Comparison of ENCODE assay signal across 8 cellular contexts in genomic region chr12:120903818-120904773, GRCh38. TPM values are rescaled to one million over a fixed set of nuclear protein-coding genes. Genes with fewer than 3 reads are reported as not detected.
A peak's percentile ranks its signal among the peaks of the same experiment; 100 is the strongest.
DNase-seq lines count a peak whose midpoint lies in the region; ATAC-seq and TF ChIP-seq lines count a peak whose summit lies in the region.

Gene SPPL3, minus strand, starts transcription at chr12:120904358. Its CDS starts 491 bp downstream, at chr12:120903867.

- peak within 1 kb of the TSS; percentile 85 to 92 for H3K27ac ChIP-seq in mucosa of rectum (ENCODE audit: low read depth in 2 of 2, low read length in 2 of 2)

- peak; percentile 78 for DNase-seq in DMS114 treated with DMSO at 0.1 percent for 48 hours (lab: John Stamatoyannopoulos, UW; ENCODE audit: unreplicated experiment)
- peak; percentile 81 for DNase-seq in Jurkat, Clone E6-1 (ENCODE audit: low read depth, low spot score)
- DNase-seq in OCI-M1 (lab: John Stamatoyannopoulos, UW) = peak; percentile 95
- DNase-seq in activated T-cell treated with anti-CD3 and anti-CD28 coated beads, Interleukin-2, amount 50 U/mL, for 1 hour = peak; percentile 95
- no peak for DNase-seq in epithelial cell of proximal tubule (ENCODE audit: low read depth)
- peak; percentile 94 for DNase-seq in stimulated activated CD8-positive, alpha-beta memory T cell treated with anti-CD3 and anti-CD28 coated beads, Interleukin-4, amount 100 ng/mL, for 24 hours (ENCODE audit: low read depth)

- H3K4me1 ChIP-seq in mucosa of rectum (ENCODE audit: control insufficient read depth in 2 of 2, insufficient read depth in 2 of 2, low read length in 2 of 2) = peaks cover 10 to 14% of the 10 kb centered on the region in 2 donors

- TF ChIP-seq CTCF in epithelial cell of proximal tubule (conservative IDR thresholded peaks at IDR 0.05; ENCODE audit: low read depth, low read length) = no peak

- peak within 1 kb of the TSS; percentile 86 for H3K4me3 ChIP-seq in Jurkat, Clone E6-1 (ENCODE audit: low read length)
- H3K4me3 ChIP-seq in epithelial cell of proximal tubule (ENCODE audit: low read depth, low read length) (peak within 1 kb of the TSS; percentile 94), mucosa of rectum (ENCODE audit: low read length in 2 of 2) (peak within 1 kb of the TSS; percentile 83 to 90)

- no peaks in the 10 kb centered on the region for H3K9me3 ChIP-seq in mucosa of rectum (ENCODE audit: control insufficient read depth in 2 of 2, low read length in 2 of 2)

- peak; percentile 61 for ATAC-seq in GM21619 (IDR thresholded peaks at IDR 0.05; ENCODE audit: unreplicated experiment)

- H3K36me3 ChIP-seq in mucosa of rectum (ENCODE audit: control insufficient read depth in 2 of 2, insufficient read depth in 2 of 2, low read length in 2 of 2) = peaks cover 0 to 3% of the 10 kb centered on the region in 2 donors

- H3K9ac ChIP-seq in mucosa of rectum (ENCODE audit: low read depth in 1 of 2, low read length in 2 of 2) = peak within 1 kb of the TSS; percentile 81 to 82

- no peaks in the 10 kb centered on the region for H3K27me3 ChIP-seq in mucosa of rectum (ENCODE audit: control insufficient read depth in 2 of 2, insufficient read depth in 2 of 2, low read length in 2 of 2)

RNA-seq across cellular contexts. Expression of gene SPPL3, which starts in this region (rescaled TPM):
- polyA plus RNA-seq in Jurkat, Clone E6-1 (2012; ENCODE audit: insufficient read depth, insufficient read length) = 24.4 TPM
- total RNA-seq in epithelial cell of proximal tubule = 8.6 and 9.5 TPM in 2 replicates
